8 cellular contexts compared by ENCODE assay signal in genomic region chr1:156601122-156601830, GRCh38. TPM values are rescaled to one million over a fixed set of nuclear protein-coding genes. Genes with fewer than 3 reads are reported as not detected.
A peak's percentile ranks its signal among the peaks of the same experiment; 100 is the strongest.
DNase-seq lines count a peak whose midpoint lies in the region; ATAC-seq, FAIRE-seq and TF ChIP-seq lines count a peak whose summit lies in the region.

Gene GPATCH4 (minus strand): TSS chr1:156601479.

- intact Hi-C loops in kidney (cut with DNase I) = no loop called here

- H3K36me3 ChIP-seq in kidney (ENCODE audit: control insufficient read depth in 1 of 2, insufficient read depth in 2 of 2, low read length in 2 of 2) = peaks cover 6 to 16% of the 10 kb centered on the region in 2 donors

- peak; percentile 47 for DNase-seq in GF-D8 (lab: John Stamatoyannopoulos, UW)
- DNase-seq in NCI-H446 treated with DMSO at 0.1 percent for 48 hours (lab: John Stamatoyannopoulos, UW) = peak; percentile 94
- peak; percentile 74 for DNase-seq in activated CD4-positive, CD25-positive, alpha-beta regulatory T cell treated with anti-CD3 and anti-CD28 coated beads, Interleukin-2, amount 50 U/mL, for 72 hours
- DNase-seq in cerebellar nuclear complex (lab: John Stamatoyannopoulos, UW) = peak; percentile 46 to 91
- peak; percentile 91 for DNase-seq in kidney
- peak; percentile 68 to 81 (median 74) for DNase-seq in stimulated activated CD4-positive, alpha-beta T cell treated with anti-CD3 and anti-CD28 coated beads, Interleukin-12 subunit alpha, Interleukin-12 subunit beta, amount 100 ng/mL, for 48 hours (ENCODE audit: low read depth in 2 of 3, low spot score in 1 of 3)

- H3K27ac ChIP-seq in kidney (ENCODE audit: low read depth in 2 of 2, low read length in 2 of 2) = peak within 1 kb of the TSS; percentile 71 to 78

- no peak for FAIRE-seq in kidney (lab: Jason Lieb, UNC)

- H3K9me3 ChIP-seq in kidney (ENCODE audit: control insufficient read depth in 1 of 2, low read length in 2 of 2) = no peaks in the 10 kb centered on the region

- TF ChIP-seq CTCF in kidney (IDR thresholded peaks at IDR 0.05; ENCODE audit: borderline replicate concordance, extremely low read depth, insufficient read depth) = no peak

- peak within 1 kb of the TSS; percentile 97 to 98 for H3K4me3 ChIP-seq in kidney (ENCODE audit: low read length in 2 of 2)

- peak within 1 kb of the TSS; percentile 66 to 86 for H3K9ac ChIP-seq in kidney (ENCODE audit: low read length in 2 of 2)

- peaks cover 6 to 8% of the 10 kb centered on the region in 2 donors for H3K4me1 ChIP-seq in kidney (ENCODE audit: control insufficient read depth in 1 of 2, insufficient read depth in 1 of 2, low read depth in 1 of 2, low read length in 2 of 2)

- ATAC-seq in HG02981 (IDR thresholded peaks at IDR 0.05; ENCODE audit: unreplicated experiment) = peak; percentile 54
- ATAC-seq in GM21576 (IDR thresholded peaks at IDR 0.05; ENCODE audit: unreplicated experiment) = no peak

RNA-seq across cellular contexts. Expression of gene GPATCH4, which starts in this region (rescaled TPM):
- 24.0 TPM for total RNA-seq in kidney
- 26.2 TPM for polyA plus RNA-seq in kidney (ENCODE audit: insufficient read depth, low read depth, low replicate concordance)
